ENCODE assay signal across 1 cellular context in the genomic region with DNA sequence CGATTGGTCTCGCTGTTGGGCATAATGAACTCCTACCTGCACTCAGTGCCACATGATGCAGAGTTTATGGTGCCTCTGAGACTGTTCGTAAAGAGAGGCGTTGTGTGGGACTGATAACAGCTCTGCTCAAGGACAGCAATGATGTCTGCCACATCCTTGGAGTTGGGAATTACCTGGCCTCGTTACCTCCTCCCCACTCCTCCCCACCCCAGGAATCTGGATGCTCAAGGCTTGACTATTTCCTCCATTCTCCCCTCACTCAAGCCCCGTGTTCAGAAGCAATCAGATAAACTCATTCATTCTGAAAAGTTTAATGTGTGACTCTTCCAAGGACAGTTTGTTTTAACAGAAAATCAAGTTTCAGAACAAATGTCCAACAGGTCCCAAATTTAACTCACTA.
TF ChIP-seq lines count a peak whose summit lies in the region.

No MANE protein-coding gene starts in this region.

TF ChIP-seq in K562, 482 proteins besides CTCF, POLR2A, EP300 and RAD21 (continued from another document):
- TF ChIP-seq, protein P1, sequence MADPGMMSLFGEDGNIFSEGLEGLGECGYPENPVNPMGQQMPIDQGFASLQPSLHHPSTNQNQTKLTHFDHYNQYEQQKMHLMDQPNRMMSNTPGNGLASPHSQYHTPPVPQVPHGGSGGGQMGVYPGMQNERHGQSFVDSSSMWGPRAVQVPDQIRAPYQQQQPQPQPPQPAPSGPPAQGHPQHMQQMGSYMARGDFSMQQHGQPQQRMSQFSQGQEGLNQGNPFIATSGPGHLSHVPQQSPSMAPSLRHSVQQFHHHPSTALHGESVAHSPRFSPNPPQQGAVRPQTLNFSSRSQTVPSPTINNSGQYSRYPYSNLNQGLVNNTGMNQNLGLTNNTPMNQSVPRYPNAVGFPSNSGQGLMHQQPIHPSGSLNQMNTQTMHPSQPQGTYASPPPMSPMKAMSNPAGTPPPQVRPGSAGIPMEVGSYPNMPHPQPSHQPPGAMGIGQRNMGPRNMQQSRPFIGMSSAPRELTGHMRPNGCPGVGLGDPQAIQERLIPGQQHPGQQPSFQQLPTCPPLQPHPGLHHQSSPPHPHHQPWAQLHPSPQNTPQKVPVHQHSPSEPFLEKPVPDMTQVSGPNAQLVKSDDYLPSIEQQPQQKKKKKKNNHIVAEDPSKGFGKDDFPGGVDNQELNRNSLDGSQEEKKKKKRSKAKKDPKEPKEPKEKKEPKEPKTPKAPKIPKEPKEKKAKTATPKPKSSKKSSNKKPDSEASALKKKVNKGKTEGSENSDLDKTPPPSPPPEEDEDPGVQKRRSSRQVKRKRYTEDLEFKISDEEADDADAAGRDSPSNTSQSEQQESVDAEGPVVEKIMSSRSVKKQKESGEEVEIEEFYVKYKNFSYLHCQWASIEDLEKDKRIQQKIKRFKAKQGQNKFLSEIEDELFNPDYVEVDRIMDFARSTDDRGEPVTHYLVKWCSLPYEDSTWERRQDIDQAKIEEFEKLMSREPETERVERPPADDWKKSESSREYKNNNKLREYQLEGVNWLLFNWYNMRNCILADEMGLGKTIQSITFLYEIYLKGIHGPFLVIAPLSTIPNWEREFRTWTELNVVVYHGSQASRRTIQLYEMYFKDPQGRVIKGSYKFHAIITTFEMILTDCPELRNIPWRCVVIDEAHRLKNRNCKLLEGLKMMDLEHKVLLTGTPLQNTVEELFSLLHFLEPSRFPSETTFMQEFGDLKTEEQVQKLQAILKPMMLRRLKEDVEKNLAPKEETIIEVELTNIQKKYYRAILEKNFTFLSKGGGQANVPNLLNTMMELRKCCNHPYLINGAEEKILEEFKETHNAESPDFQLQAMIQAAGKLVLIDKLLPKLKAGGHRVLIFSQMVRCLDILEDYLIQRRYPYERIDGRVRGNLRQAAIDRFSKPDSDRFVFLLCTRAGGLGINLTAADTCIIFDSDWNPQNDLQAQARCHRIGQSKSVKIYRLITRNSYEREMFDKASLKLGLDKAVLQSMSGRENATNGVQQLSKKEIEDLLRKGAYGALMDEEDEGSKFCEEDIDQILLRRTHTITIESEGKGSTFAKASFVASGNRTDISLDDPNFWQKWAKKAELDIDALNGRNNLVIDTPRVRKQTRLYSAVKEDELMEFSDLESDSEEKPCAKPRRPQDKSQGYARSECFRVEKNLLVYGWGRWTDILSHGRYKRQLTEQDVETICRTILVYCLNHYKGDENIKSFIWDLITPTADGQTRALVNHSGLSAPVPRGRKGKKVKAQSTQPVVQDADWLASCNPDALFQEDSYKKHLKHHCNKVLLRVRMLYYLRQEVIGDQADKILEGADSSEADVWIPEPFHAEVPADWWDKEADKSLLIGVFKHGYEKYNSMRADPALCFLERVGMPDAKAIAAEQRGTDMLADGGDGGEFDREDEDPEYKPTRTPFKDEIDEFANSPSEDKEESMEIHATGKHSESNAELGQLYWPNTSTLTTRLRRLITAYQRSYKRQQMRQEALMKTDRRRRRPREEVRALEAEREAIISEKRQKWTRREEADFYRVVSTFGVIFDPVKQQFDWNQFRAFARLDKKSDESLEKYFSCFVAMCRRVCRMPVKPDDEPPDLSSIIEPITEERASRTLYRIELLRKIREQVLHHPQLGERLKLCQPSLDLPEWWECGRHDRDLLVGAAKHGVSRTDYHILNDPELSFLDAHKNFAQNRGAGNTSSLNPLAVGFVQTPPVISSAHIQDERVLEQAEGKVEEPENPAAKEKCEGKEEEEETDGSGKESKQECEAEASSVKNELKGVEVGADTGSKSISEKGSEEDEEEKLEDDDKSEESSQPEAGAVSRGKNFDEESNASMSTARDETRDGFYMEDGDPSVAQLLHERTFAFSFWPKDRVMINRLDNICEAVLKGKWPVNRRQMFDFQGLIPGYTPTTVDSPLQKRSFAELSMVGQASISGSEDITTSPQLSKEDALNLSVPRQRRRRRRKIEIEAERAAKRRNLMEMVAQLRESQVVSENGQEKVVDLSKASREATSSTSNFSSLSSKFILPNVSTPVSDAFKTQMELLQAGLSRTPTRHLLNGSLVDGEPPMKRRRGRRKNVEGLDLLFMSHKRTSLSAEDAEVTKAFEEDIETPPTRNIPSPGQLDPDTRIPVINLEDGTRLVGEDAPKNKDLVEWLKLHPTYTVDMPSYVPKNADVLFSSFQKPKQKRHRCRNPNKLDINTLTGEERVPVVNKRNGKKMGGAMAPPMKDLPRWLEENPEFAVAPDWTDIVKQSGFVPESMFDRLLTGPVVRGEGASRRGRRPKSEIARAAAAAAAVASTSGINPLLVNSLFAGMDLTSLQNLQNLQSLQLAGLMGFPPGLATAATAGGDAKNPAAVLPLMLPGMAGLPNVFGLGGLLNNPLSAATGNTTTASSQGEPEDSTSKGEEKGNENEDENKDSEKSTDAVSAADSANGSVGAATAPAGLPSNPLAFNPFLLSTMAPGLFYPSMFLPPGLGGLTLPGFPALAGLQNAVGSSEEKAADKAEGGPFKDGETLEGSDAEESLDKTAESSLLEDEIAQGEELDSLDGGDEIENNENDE (IDR thresholded peaks at IDR 0.05; ENCODE audit: low read depth, low read length): no peak
- no peak for TF ChIP-seq FOXK1 (CRISPR knock-in tag; IDR thresholded peaks at IDR 0.05; ENCODE audit: borderline replicate concordance)
- no peak for TF ChIP-seq ELF1 (tag; IDR thresholded peaks at IDR 0.05)
